12 cellular contexts compared by ENCODE assay signal in genomic region chr18:12098389-12098788, GRCh38.
"Had no signal": no experiment of that assay in that cellular context is flagged by ENCODE, and none has a peak within 500 bp of the region (broad histone marks: within the 10 kb centered on the region; RNA-seq: fewer than 3 reads in every experiment).

No MANE protein-coding gene starts in this region.

- H3K36me3 ChIP-seq: left ventricle myocardium inferior, thyroid gland had no signal

- H3K27ac ChIP-seq: foreskin keratinocyte, left ventricle myocardium inferior, parathyroid adenoma, thyroid gland had no signal

- H3K9me3 ChIP-seq: left ventricle myocardium inferior, thyroid gland had no signal

- DNase-seq: activated CD4-positive, CD25-positive, alpha-beta regulatory T cell treated with anti-CD3 and anti-CD28 coated beads, Interleukin-2, amount 50 U/mL, for 72 hours; activated naive CD4-positive, alpha-beta T cell treated with anti-CD3 and anti-CD28 coated beads for 36 hours; activated naive CD8-positive, alpha-beta T cell treated with anti-CD3 and anti-CD28 coated beads, Interleukin-2, amount 50 U/mL, for 24 hours; dermis blood vessel endothelial cell; effector memory CD8-positive, alpha-beta T cell; foreskin keratinocyte; left ventricle myocardium inferior; naive B cell; stimulated activated CD4-positive, alpha-beta T cell treated with anti-CD3 and anti-CD28 coated beads, Interleukin-1b, Interleukin-23, amount 100 ng/mL, for 48 hours; thyroid gland had no signal

- H3K4me3 Mint-ChIP-seq: activated naive CD4-positive, alpha-beta T cell treated with anti-CD3 and anti-CD28 coated beads for 36 hours; activated naive CD8-positive, alpha-beta T cell treated with anti-CD3 and anti-CD28 coated beads, Interleukin-2, amount 50 U/mL, for 24 hours; effector memory CD8-positive, alpha-beta T cell; naive B cell had no signal

- H2AFZ ChIP-seq: parathyroid adenoma had no signal

- H3K79me2 ChIP-seq: parathyroid adenoma had no signal

- H3K27me3 ChIP-seq: thyroid gland had no signal

- H3K4me1 ChIP-seq: foreskin keratinocyte, left ventricle myocardium inferior, parathyroid adenoma, thyroid gland had no signal

- H3K9ac ChIP-seq: parathyroid adenoma had no signal

- H3K4me3 ChIP-seq: left ventricle myocardium inferior, thyroid gland had no signal

- H3K4me1 Mint-ChIP-seq: activated naive CD8-positive, alpha-beta T cell treated with anti-CD3 and anti-CD28 coated beads, Interleukin-2, amount 50 U/mL, for 24 hours; naive B cell had no signal

- H3K27ac Mint-ChIP-seq: activated naive CD4-positive, alpha-beta T cell treated with anti-CD3 and anti-CD28 coated beads for 36 hours; activated naive CD8-positive, alpha-beta T cell treated with anti-CD3 and anti-CD28 coated beads, Interleukin-2, amount 50 U/mL, for 24 hours; activated T-helper 2 cell treated with anti-CD3 and anti-CD28 coated beads, Interferon-gamma antibody, Interleukin-2, Interleukin-4, amounts not matched to agents 10 μg/mL and 5 μg/mL and 100 μg/mL, durations not matched to agents 14 hours and 24 hours and 36 hours; effector memory CD8-positive, alpha-beta T cell; naive B cell had no signal

- H3K9me3 Mint-ChIP-seq: activated naive CD8-positive, alpha-beta T cell treated with anti-CD3 and anti-CD28 coated beads, Interleukin-2, amount 50 U/mL, for 24 hours; activated T-helper 2 cell treated with anti-CD3 and anti-CD28 coated beads, Interferon-gamma antibody, Interleukin-2, Interleukin-4, amounts not matched to agents 10 μg/mL and 5 μg/mL and 100 μg/mL, durations not matched to agents 14 hours and 24 hours and 36 hours had no signal

- ATAC-seq: activated naive CD8-positive, alpha-beta T cell treated with anti-CD3 and anti-CD28 coated beads, Interleukin-2, amount 50 U/mL, for 24 hours; effector memory CD8-positive, alpha-beta T cell; foreskin keratinocyte had no signal
